In the genomic region with DNA sequence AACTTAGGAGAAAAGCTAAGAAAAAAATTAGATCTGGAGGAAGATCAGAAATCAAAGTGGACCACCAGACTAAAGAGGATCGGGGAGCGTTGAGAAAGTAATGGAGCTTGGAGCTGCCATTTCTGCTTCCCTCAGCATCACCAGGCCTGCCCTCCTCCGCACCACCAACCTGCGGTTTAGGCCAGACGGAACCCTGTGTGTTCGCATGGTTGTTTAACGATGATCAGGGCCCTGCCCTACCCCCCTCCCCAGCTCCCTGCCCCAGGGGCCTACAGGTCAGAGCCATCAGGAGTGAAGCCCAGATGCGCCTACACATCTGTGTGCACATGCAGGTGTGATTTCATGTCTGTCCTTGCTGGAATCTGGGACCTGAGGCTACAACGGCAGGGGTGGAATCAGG, we compare ENCODE assay signal across 20 cellular contexts. TPM values are rescaled to one million over a fixed set of nuclear protein-coding genes. Genes with fewer than 3 reads are reported as not detected.
DNase-seq lines count a peak whose midpoint lies in the region; ATAC-seq and TF ChIP-seq lines count a peak whose summit lies in the region.
"Had no signal": no experiment of that assay in that cellular context is flagged by ENCODE, and none has a peak within 500 bp of the region (broad histone marks: within the 10 kb centered on the region; RNA-seq: fewer than 3 reads in every experiment).

No MANE protein-coding gene starts in this region.

- ATAC-seq in left cardiac atrium (no peak), GM21515 (IDR thresholded peaks at IDR 0.05; ENCODE audit: unreplicated experiment) (no peak)
- ATAC-seq: A549 had no signal

- H3K36me3 ChIP-seq in left ventricle myocardium inferior (no peaks in the 10 kb centered on the region), sigmoid colon (no peaks in the 10 kb centered on the region)

- TF ChIP-seq POLR2A in sigmoid colon (IDR thresholded peaks at IDR 0.05), result no peak

- peak overlapping the region; percentile 73 for H3K27ac Mint-ChIP-seq in glutamatergic neuron (ENCODE audit: unreplicated experiment)
- no peak overlapping the region for H3K27ac Mint-ChIP-seq in immature natural killer cell
- H3K27ac Mint-ChIP-seq: CD4-positive, alpha-beta memory T cell had no signal

- H3K9me3 Mint-ChIP-seq in glutamatergic neuron (ENCODE audit: unreplicated experiment) (peaks cover 60% of the 10 kb centered on the region), immature natural killer cell (no peaks in the 10 kb centered on the region)

- H3K27me3 Mint-ChIP-seq in glutamatergic neuron (ENCODE audit: unreplicated experiment), result peaks cover 49% of the 10 kb centered on the region
- H3K27me3 Mint-ChIP-seq in immature natural killer cell (ENCODE audit: low read depth in 3 of 3), result peaks cover 0 to 5% (median 3%) of the 10 kb centered on the region in 3 donors
- H3K27me3 Mint-ChIP-seq: CD4-positive, alpha-beta memory T cell had no signal

- no peak overlapping the region for H3K4me3 ChIP-seq in left ventricle myocardium inferior
- no peak overlapping the region for H3K4me3 ChIP-seq in sigmoid colon
- H3K4me3 ChIP-seq: A549, GM23248 had no signal

- no peak for TF ChIP-seq EP300 in sigmoid colon (IDR thresholded peaks at IDR 0.05)

- H3K27me3 ChIP-seq in left ventricle myocardium inferior (ENCODE audit: low read depth) (no peaks in the 10 kb centered on the region), sigmoid colon (no peaks in the 10 kb centered on the region)

- H3K4me1 Mint-ChIP-seq in glutamatergic neuron (ENCODE audit: low read depth, unreplicated experiment) (peaks cover 58% of the 10 kb centered on the region), immature natural killer cell (no peaks in the 10 kb centered on the region)
- H3K4me1 Mint-ChIP-seq: CD4-positive, alpha-beta memory T cell had no signal

- 92 to 94% methylated on average over 9 of the region's 9 CpGs for WGBS in sigmoid colon, 2 donors

- no peak for TF ChIP-seq CTCF in left ventricle myocardium inferior (IDR thresholded peaks at IDR 0.05; ENCODE audit: borderline replicate concordance)
- no peak for TF ChIP-seq CTCF in glutamatergic neuron (IDR thresholded peaks at IDR 0.05; ENCODE audit: partially characterized antibody, unreplicated experiment)
- TF ChIP-seq CTCF in sigmoid colon (IDR thresholded peaks at IDR 0.05), result no peak

- intact Hi-C loops in left cardiac atrium (cut with DNase I), result no loop called here
- intact Hi-C loops in left ventricle myocardium inferior (cut with micrococcal nuclease), result no loop called here
- intact Hi-C loops in sigmoid colon (cut with DNase I), result no loop called here

- H3K4me1 ChIP-seq in left ventricle myocardium inferior, result peaks cover 49% of the 10 kb centered on the region
- H3K4me1 ChIP-seq in sigmoid colon, result no peaks in the 10 kb centered on the region
- H3K4me1 ChIP-seq: A549 had no signal

- no peak overlapping the region for H3K27ac ChIP-seq in left ventricle myocardium inferior (replicated peaks)
- H3K27ac ChIP-seq in sigmoid colon, result no peak overlapping the region
- H3K27ac ChIP-seq: A549, GM23248 had no signal

- H3K36me3 Mint-ChIP-seq in glutamatergic neuron (ENCODE audit: unreplicated experiment), result peaks cover 11% of the 10 kb centered on the region
- no peaks in the 10 kb centered on the region for H3K36me3 Mint-ChIP-seq in immature natural killer cell
- H3K36me3 Mint-ChIP-seq: CD4-positive, alpha-beta memory T cell had no signal

- H3K9me3 ChIP-seq in left ventricle myocardium inferior (replicated peaks), result no peaks in the 10 kb centered on the region
- H3K9me3 ChIP-seq in sigmoid colon, result no peaks in the 10 kb centered on the region
- H3K9me3 ChIP-seq: A549 had no signal

- H3K4me3 Mint-ChIP-seq in glutamatergic neuron (ENCODE audit: unreplicated experiment) (peak overlapping the region; percentile 65), immature natural killer cell (no peak overlapping the region)
- H3K4me3 Mint-ChIP-seq: CD4-positive, alpha-beta memory T cell had no signal

- DNase-seq in left cardiac atrium (peak; percentile 7), left ventricle myocardium inferior (no peak), glutamatergic neuron (peak; percentile 15), sigmoid colon (peak; percentile 56), immature natural killer cell (no peak), NCI-H1048 (lab: John Stamatoyannopoulos, UW) (no peak)
- DNase-seq: 8988T; ACHN; C1 segment of cervical spinal cord; Calu3; CD4-positive, alpha-beta memory T cell; COR-L47; DMS53; DMS79 treated with DMSO at 0.1 percent for 48 hours; GF-D8; GM23248; H7; HCEC 1CT had no signal

RNA-seq across cellular contexts. Expression of a gene that starts 45.7 kb away (rescaled TPM):
- 10 to 100 TPM in 1 of 2 donors, 1 to 10 TPM in 1; 6.0 to 10.1 TPM for total RNA-seq in left cardiac atrium
- total RNA-seq in left ventricle myocardium inferior, result 6.2 TPM
- 544 TPM for total RNA-seq in glutamatergic neuron (ENCODE audit: unreplicated experiment)
- 1 to 10 TPM; 4.3 to 8.9 (median 5.8) TPM for total RNA-seq in sigmoid colon
- polyA plus RNA-seq in sigmoid colon, result 1 to 10 TPM in 2 of 3 donors, not detected in 1; 1.2 to 1.3 TPM
- not detected for polyA plus RNA-seq in immature natural killer cell
- total RNA-seq: Calu3; CD4-positive, alpha-beta memory T cell had no signal
- polyA plus RNA-seq: CD4-positive, alpha-beta memory T cell had no signal

Comparison
In these comparisons a context has a peak if more than half of its experiments do, and no peak if none do; other contexts are left out.
1. DNase-seq: peak in left cardiac atrium (single experiment), glutamatergic neuron (single experiment) and sigmoid colon (single experiment); none in left ventricle myocardium inferior (single experiment), immature natural killer cell (0 of 3) and NCI-H1048 (single experiment).
2. RNA of a gene that starts 45.7 kb away (total RNA-seq): 544 TPM in glutamatergic neuron (single experiment); 6.0 to 10.1 TPM in left cardiac atrium, 4.3 to 8.9 TPM in sigmoid colon and 6.2 TPM in left ventricle myocardium inferior (single experiment); every median in the first group is over 10 times any median in the second.